Comparison of ENCODE assay signal across 8 cellular contexts in genomic region chr9:37650873-37651768, GRCh38. TPM values are rescaled to one million over a fixed set of nuclear protein-coding genes. Genes with fewer than 3 reads are reported as not detected.
DNase-seq lines count a peak whose midpoint lies in the region; ATAC-seq and TF ChIP-seq lines count a peak whose summit lies in the region.

FRMPD1 (plus strand) TSS chr9:37650954; CDS start chr9:37692642, 41,688 bp downstream.

- peaks cover 0 to 2% (median 0%) of the 10 kb centered on the region in 7 donors for H3K9me3 Mint-ChIP-seq in naive B cell
- no peaks in the 10 kb centered on the region for H3K9me3 Mint-ChIP-seq in stimulated activated naive CD8-positive, alpha-beta T cell treated with anti-CD3 and anti-CD28 coated beads, Interleukin-15, Interleukin-2, amounts not matched to agents 100 ng/mL and 50 ng/mL, for 24 hours

- TF ChIP-seq CTCF in AG04449 (IDR thresholded peaks at IDR 0.05; ENCODE audit: insufficient read depth, low read length, missing control alignments), result no peak

- H3K36me3 Mint-ChIP-seq in naive B cell, result no peaks in the 10 kb centered on the region
- no peaks in the 10 kb centered on the region for H3K36me3 Mint-ChIP-seq in stimulated activated naive CD8-positive, alpha-beta T cell treated with anti-CD3 and anti-CD28 coated beads, Interleukin-15, Interleukin-2, amounts not matched to agents 100 ng/mL and 50 ng/mL, for 24 hours (ENCODE audit: low read depth)

- H3K9me3 ChIP-seq in esophagus (ENCODE audit: control insufficient read depth in 2 of 2, insufficient read depth in 1 of 2, low read depth in 1 of 2, low read length in 1 of 2), result no peaks in the 10 kb centered on the region

- POLR2A ChIA-PET in AG04449 (lab: Yijun Ruan, JAX), result no interaction called here

- H3K27me3 ChIP-seq in esophagus (ENCODE audit: control insufficient read depth in 1 of 2, insufficient read depth in 2 of 2, low read length in 2 of 2), result peaks cover 0 to 10% of the 10 kb centered on the region in 2 donors

- WGBS in esophagus, 2 donors, result 1 to 2% methylated on average over 50 to 73 of the region's 73 CpGs

- ATAC-seq in GM18520 (IDR thresholded peaks at IDR 0.05; ENCODE audit: unreplicated experiment) (peak; percentile 75), HG03135 (IDR thresholded peaks at IDR 0.05; ENCODE audit: unreplicated experiment) (peak; percentile 68), naive B cell (ENCODE audit: low read depth in 2 of 2) (peak; percentile 93 to 94)

- H3K27me3 Mint-ChIP-seq in naive B cell, result peaks cover 70 to 77% (median 76%) of the 10 kb centered on the region in 3 donors
- H3K27me3 Mint-ChIP-seq in stimulated activated naive CD8-positive, alpha-beta T cell treated with anti-CD3 and anti-CD28 coated beads, Interleukin-15, Interleukin-2, amounts not matched to agents 100 ng/mL and 50 ng/mL, for 24 hours, result peaks cover 70% of the 10 kb centered on the region

- peaks cover 9 to 19% (median 14%) of the 10 kb centered on the region in 3 donors for H3K4me1 Mint-ChIP-seq in naive B cell
- peaks cover 13% of the 10 kb centered on the region for H3K4me1 Mint-ChIP-seq in stimulated activated naive CD8-positive, alpha-beta T cell treated with anti-CD3 and anti-CD28 coated beads, Interleukin-15, Interleukin-2, amounts not matched to agents 100 ng/mL and 50 ng/mL, for 24 hours (ENCODE audit: low read depth)

- H3K27ac Mint-ChIP-seq in naive B cell, result peak within 1 kb of the TSS in 1 of 6 donors; percentile 71
- no peak within 1 kb of the TSS for H3K27ac Mint-ChIP-seq in stimulated activated naive CD8-positive, alpha-beta T cell treated with anti-CD3 and anti-CD28 coated beads, Interleukin-15, Interleukin-2, amounts not matched to agents 100 ng/mL and 50 ng/mL, for 24 hours

- CTCF ChIA-PET in AG04449 (lab: Yijun Ruan, JAX), result interaction anchor here (1.5 kb wide), 1 partner anchor 12 kb away, joined by 5 read pairs; no protein-coding TSS in a partner anchor

- H3K36me3 ChIP-seq in esophagus (ENCODE audit: control insufficient read depth in 2 of 2, insufficient read depth in 2 of 2, low read length in 1 of 2), result no peaks in the 10 kb centered on the region

- H3K4me3 ChIP-seq in AG04449 (ENCODE audit: low read depth, low read length), result peak within 1 kb of the TSS; percentile 56
- H3K4me3 ChIP-seq in esophagus (ENCODE audit: low read depth in 1 of 2, low read length in 2 of 2), result peak within 1 kb of the TSS; percentile 56 to 58

- no peak within 1 kb of the TSS for H3K27ac ChIP-seq in esophagus (ENCODE audit: low read depth in 2 of 2, low read length in 1 of 2)

- DNase-seq in AG04449 (ENCODE audit: low read depth, low spot score) (no peak), NCI-H526 treated with DMSO at 0.1 percent for 48 hours (lab: John Stamatoyannopoulos, UW) (peak; percentile 62), activated T-cell treated with anti-CD3 and anti-CD28 coated beads for 4 hours (peak; percentile 17), naive B cell (peak; percentile 63)

- H3K4me1 ChIP-seq in esophagus (ENCODE audit: control insufficient read depth in 2 of 2, insufficient read depth in 2 of 2, low read length in 1 of 2), result peaks cover 0 to 7% of the 10 kb centered on the region in 2 donors

- peak within 1 kb of the TSS; percentile 80 to 92 (median 86) for H3K4me3 Mint-ChIP-seq in naive B cell
- peak within 1 kb of the TSS; percentile 76 for H3K4me3 Mint-ChIP-seq in stimulated activated naive CD8-positive, alpha-beta T cell treated with anti-CD3 and anti-CD28 coated beads, Interleukin-15, Interleukin-2, amounts not matched to agents 100 ng/mL and 50 ng/mL, for 24 hours

RNA-seq across cellular contexts. Expression of gene FRMPD1, which starts in this region (rescaled TPM):
- polyA plus RNA-seq in esophagus (under 1 TPM; 0.04 to 0.12 TPM), naive B cell (ENCODE audit: low read depth in 6 of 6) (not detected)

Comparison
In these comparisons a context has a peak if more than half of its experiments do, and no peak if none do; other contexts are left out.
1. Peak in DNase-seq and ATAC-seq in naive B cell; RNA of the gene not detected or under 1 TPM.